In genomic region chr20:48283470-48284110, GRCh38 we compare ENCODE assay signal across 11 cellular contexts.
DNase-seq lines count a peak whose midpoint lies in the region; ATAC-seq, FAIRE-seq and TF ChIP-seq lines count a peak whose summit lies in the region.
"Had no signal": no experiment of that assay in that cellular context is flagged by ENCODE, and none has a peak within 500 bp of the region (broad histone marks: within the 10 kb centered on the region; RNA-seq: fewer than 3 reads in every experiment).

No MANE protein-coding gene starts in this region.

- H3K4me3 ChIP-seq in AG10803 (ENCODE audit: low read length) (no peak overlapping the region), endothelial cell of umbilical vein (replicated peaks in 1 of 3; ENCODE audit: insufficient read depth in 1 of 3, low read depth in 1 of 3, low read length in 3 of 3) (no peak overlapping the region), HAP-1 (no peak overlapping the region)
- H3K4me3 ChIP-seq: uterus had no signal

- H3K4me1 ChIP-seq in endothelial cell of umbilical vein (ENCODE audit: control insufficient read depth, extremely low read depth, insufficient read depth, low read length) (peaks cover 55% of the 10 kb centered on the region), HAP-1 (no peaks in the 10 kb centered on the region)

- ATAC-seq in HG02938 (IDR thresholded peaks at IDR 0.05; ENCODE audit: unreplicated experiment) (no peak), HG03135 (IDR thresholded peaks at IDR 0.05; ENCODE audit: unreplicated experiment) (no peak)

- H2AFZ ChIP-seq in endothelial cell of umbilical vein (ENCODE audit: low read depth, low read length) = no peak overlapping the region

- POLR2A ChIA-PET in endothelial cell of umbilical vein (lab: Charles Lee) = interaction anchor here (1.0 to 1.6 kb wide), 2 partner anchors 11 to 12 kb away, joined by 3 to 12 read pairs; no protein-coding TSS in a partner anchor

- in situ Hi-C loops in HAP-1 (cut with MboI; ENCODE audit: low sequenced_read_pairs) = no loop called here

- H3K27ac ChIP-seq in endothelial cell of umbilical vein (ENCODE audit: insufficient read depth, low read depth, low read length) = peak overlapping the region; percentile 68
- H3K27ac ChIP-seq: neutrophil, uterus had no signal

- BruUV-seq in endothelial cell of umbilical vein (replicated peaks; lab: Mats Ljungman, UMichigan) = no TSS peak

- intact Hi-C loops in endothelial cell of umbilical vein (cut with micrococcal nuclease) = loop anchor here (1.0 to 5.0 kb wide), 4 partner anchors 12 to 921 kb away; partner anchors contain the start of gene SULF2

- H3K27me3 ChIP-seq in endothelial cell of umbilical vein (ENCODE audit: control insufficient read depth in 2 of 2, insufficient read depth in 2 of 2, low read length in 2 of 2) (no peaks in the 10 kb centered on the region), HAP-1 (ENCODE audit: low read depth) (no peaks in the 10 kb centered on the region)
- H3K27me3 ChIP-seq: uterus had no signal

- no peaks in the 10 kb centered on the region for H3K79me2 ChIP-seq in endothelial cell of umbilical vein (ENCODE audit: control insufficient read depth, insufficient read depth, low read length)

- dilution Hi-C loops in endothelial cell of umbilical vein (cut with MboI; ENCODE audit: extremely low pct_ligation_motif_present, low sequenced_read_pairs) = no loop called here

- peak overlapping the region; percentile 17 for H3K4me2 ChIP-seq in endothelial cell of umbilical vein (ENCODE audit: insufficient read depth, low read length)

- FAIRE-seq in endothelial cell of umbilical vein (lab: Jason Lieb, UNC) = peak; percentile 97

- H3K9me1 ChIP-seq in endothelial cell of umbilical vein (replicated peaks; ENCODE audit: control insufficient read depth, extremely low read depth, insufficient read depth, low read length) = no peaks in the 10 kb centered on the region

- DNase-seq in AG10803 (ENCODE audit: low read depth) (peak; percentile 69), NCI-H69 (lab: John Stamatoyannopoulos, UW) (peak; percentile 63), endothelial cell of umbilical vein (ENCODE audit: low read depth, low spot score) (peak; percentile 99), middle frontal gyrus (ENCODE audit: extremely low spot score, low spot score) (peak; percentile 51), Kasumi-1 (lab: John Stamatoyannopoulos, UW) (no peak), HAP-1 (ENCODE audit: low spot score in 2 of 2) (no peak)
- DNase-seq: activated naive CD4-positive, alpha-beta T cell treated with anti-CD3 and anti-CD28 coated beads for 36 hours had no signal

- CTCF ChIA-PET in endothelial cell of umbilical vein (lab: Charles Lee) = interaction anchor here (1.5 to 2.2 kb wide), 3 partner anchors 8 to 429 kb away, joined by 3 to 17 read pairs (median 5); no protein-coding TSS in a partner anchor

- TF ChIP-seq POLR2A in endothelial cell of umbilical vein (IDR thresholded peaks at IDR 0.05; ENCODE audit: low read depth, low read length) = no peak

- no peaks in the 10 kb centered on the region for H3K36me3 ChIP-seq in endothelial cell of umbilical vein (ENCODE audit: control insufficient read depth in 2 of 2, extremely low read depth in 1 of 2, insufficient read depth in 2 of 2, low read length in 2 of 2)
- H3K36me3 ChIP-seq in HAP-1 (replicated peaks) = no peaks in the 10 kb centered on the region
- H3K36me3 ChIP-seq: neutrophil, uterus had no signal

- no peaks in the 10 kb centered on the region for H3K9me3 ChIP-seq in endothelial cell of umbilical vein (replicated peaks; ENCODE audit: control insufficient read depth, insufficient read depth, low read length)
- H3K9me3 ChIP-seq in HAP-1 = no peaks in the 10 kb centered on the region
- H3K9me3 ChIP-seq: neutrophil, uterus had no signal

- H3K9ac ChIP-seq in endothelial cell of umbilical vein (replicated peaks; ENCODE audit: extremely low read depth, insufficient read depth, low read length) = peak overlapping the region; percentile 52

- H4K20me1 ChIP-seq in endothelial cell of umbilical vein (replicated peaks; ENCODE audit: control insufficient read depth, extremely low read depth, insufficient read depth, low read length) = no peaks in the 10 kb centered on the region

- TF ChIP-seq CTCF in AG10803 (conservative IDR thresholded peaks at IDR 0.05; ENCODE audit: low read length) (no peak), endothelial cell of umbilical vein (IDR thresholded peaks at IDR 0.05; ENCODE audit: extremely low read depth in 1 of 2, insufficient read depth in 1 of 2, low read depth in 1 of 2, low read length in 2 of 2) (no peak)

TF ChIP-seq in endothelial cell of umbilical vein, 7 proteins besides CTCF, POLR2A, EP300 and RAD21:
- no peak for TF ChIP-seq EZH2 (IDR thresholded peaks at IDR 0.05; ENCODE audit: borderline replicate concordance, low read depth, low read length, severe bottlenecking)
- TF ChIP-seq JUN (IDR thresholded peaks at IDR 0.05; ENCODE audit: borderline replicate concordance, insufficient read depth, insufficient read length, low read depth) = peak; percentile 51
- peak; percentile 99 for TF ChIP-seq MAX (IDR thresholded peaks at IDR 0.05; ENCODE audit: insufficient read depth, insufficient read length)
- peak; percentile 71 for TF ChIP-seq FOS (IDR thresholded peaks at IDR 0.05; ENCODE audit: borderline replicate concordance, insufficient read depth, low read length)
- peak; percentile 99 for TF ChIP-seq MYC (IDR thresholded peaks at IDR 0.05; ENCODE audit: low read depth, low read length)
- TF ChIP-seq POLR2AphosphoS5 (IDR thresholded peaks at IDR 0.05; ENCODE audit: insufficient read depth, low read depth, low read length) = peak; percentile 70
- peak; percentile 53 for TF ChIP-seq GATA2 (IDR thresholded peaks at IDR 0.05; ENCODE audit: insufficient read depth, insufficient read length, low read depth, low read length)

Comparison
In these comparisons a context has a peak if more than half of its experiments do, and no peak if none do; other contexts are left out.
1. DNase-seq: peak in AG10803 (single experiment), NCI-H69 (single experiment), endothelial cell of umbilical vein (single experiment) and middle frontal gyrus (single experiment); none in Kasumi-1 (0 of 2) and HAP-1 (0 of 2).